Comparison of ENCODE assay signal across 12 cellular contexts in genomic region chr10:73867126-73867807, GRCh38. TPM values are rescaled to one million over a fixed set of nuclear protein-coding genes. Genes with fewer than 3 reads are reported as not detected.
DNase-seq lines count a peak whose midpoint lies in the region; ATAC-seq and TF ChIP-seq lines count a peak whose summit lies in the region.
"Had no signal": no experiment of that assay in that cellular context is flagged by ENCODE, and none has a peak within 500 bp of the region (broad histone marks: within the 10 kb centered on the region; RNA-seq: fewer than 3 reads in every experiment).

No MANE protein-coding gene starts in this region.

- peaks cover 100% of the 10 kb centered on the region for H3K4me1 Mint-ChIP-seq in CD4-positive, alpha-beta T cell (ENCODE audit: low read depth)
- H3K4me1 Mint-ChIP-seq in neural progenitor cell, result peaks cover 23% of the 10 kb centered on the region

- no peak overlapping the region for H3K4me3 Mint-ChIP-seq in CD4-positive, alpha-beta T cell
- no peak overlapping the region for H3K4me3 Mint-ChIP-seq in neural progenitor cell

- no peaks in the 10 kb centered on the region for H3K27me3 Mint-ChIP-seq in CD4-positive, alpha-beta T cell
- H3K27me3 Mint-ChIP-seq in neural progenitor cell (ENCODE audit: insufficient read depth, low read depth), result peaks cover 11% of the 10 kb centered on the region

- no peaks in the 10 kb centered on the region for H3K9me3 ChIP-seq in CD4-positive, alpha-beta T cell (ENCODE audit: control insufficient read depth, low read length)
- H3K9me3 ChIP-seq in PC-3 (ENCODE audit: low read length) (no peaks in the 10 kb centered on the region), neural progenitor cell (ENCODE audit: low read depth) (no peaks in the 10 kb centered on the region), BE2C (no peaks in the 10 kb centered on the region)
- no peaks in the 10 kb centered on the region for H3K9me3 ChIP-seq in effector memory CD4-positive, alpha-beta T cell (ENCODE audit: control insufficient read depth, low read length)

- H3K9ac ChIP-seq in PC-3 (ENCODE audit: low read length), result no peak overlapping the region
- H3K9ac ChIP-seq in neural progenitor cell, result peak overlapping the region; percentile 16
- H3K9ac ChIP-seq: parathyroid adenoma had no signal

- intact Hi-C loops in CD4-positive, alpha-beta T cell (cut with DNase I, micrococcal nuclease), result no loop called here
- intact Hi-C loops in PC-3 (cut with micrococcal nuclease), result no loop called here

- H3K4me1 ChIP-seq in PC-3 (ENCODE audit: insufficient read depth, low read length) (peaks cover 8% of the 10 kb centered on the region), neural progenitor cell (peaks cover 7% of the 10 kb centered on the region), BE2C (peaks cover 6% of the 10 kb centered on the region)
- peaks cover 42% of the 10 kb centered on the region for H3K4me1 ChIP-seq in effector memory CD4-positive, alpha-beta T cell (ENCODE audit: control insufficient read depth, insufficient read depth, low read length, poor library complexity, severe bottlenecking)
- H3K4me1 ChIP-seq: parathyroid adenoma had no signal

- peak overlapping the region; percentile 94 for H3K27ac Mint-ChIP-seq in CD4-positive, alpha-beta T cell
- no peak overlapping the region for H3K27ac Mint-ChIP-seq in neural progenitor cell

- H3K79me2 ChIP-seq in PC-3 (ENCODE audit: low read length) (peaks cover 98% of the 10 kb centered on the region), neural progenitor cell (ENCODE audit: low read depth) (peaks cover 1% of the 10 kb centered on the region)

- DNase-seq in CD4-positive, alpha-beta T cell, result no peak
- no peak for DNase-seq in PC-3
- no peak for DNase-seq in effector memory CD4-positive, alpha-beta T cell
- no peak for DNase-seq in neural progenitor cell (ENCODE audit: low spot score)
- DNase-seq in EL, result no peak
- DNase-seq in A172 (ENCODE audit: low spot score), result no peak
- no peak for DNase-seq in GM03348 (ENCODE audit: low spot score)
- DNase-seq in BE2C, result no peak
- DNase-seq: activated CD4-positive, alpha-beta T cell treated with anti-CD3 and anti-CD28 coated beads for 4 hours; COR-L47; NCI-H1417 had no signal

- POLR2A ChIA-PET in CD4-positive, alpha-beta T cell (lab: Charles Lee), result interaction anchor here (0.9 to 6.6 kb wide), 4 partner anchors 7 to 96 kb away, joined by 3 to 51 read pairs (median 4); partner anchors contain the start of gene CAMK2G
- POLR2A ChIA-PET in PC-3 (lab: Charles Lee; ENCODE audit: unreplicated experiment), result interaction anchor here (0.6 kb wide), 1 partner anchor 242 kb away, joined by 5 read pairs; no protein-coding TSS in a partner anchor

- H3K27me3 ChIP-seq in CD4-positive, alpha-beta T cell (ENCODE audit: control insufficient read depth, insufficient read depth, low read length), result no peaks in the 10 kb centered on the region
- H3K27me3 ChIP-seq in PC-3 (ENCODE audit: low read length), result no peaks in the 10 kb centered on the region
- H3K27me3 ChIP-seq in effector memory CD4-positive, alpha-beta T cell (replicated peaks; ENCODE audit: control insufficient read depth, insufficient read depth, low read length, poor library complexity, severe bottlenecking), result no peaks in the 10 kb centered on the region
- no peaks in the 10 kb centered on the region for H3K27me3 ChIP-seq in neural progenitor cell
- H3K27me3 ChIP-seq in BE2C, result no peaks in the 10 kb centered on the region

- H4K20me1 ChIP-seq in PC-3 (ENCODE audit: low read length) (peaks cover 86% of the 10 kb centered on the region), neural progenitor cell (ENCODE audit: low read depth) (peaks cover 53% of the 10 kb centered on the region)

- no TSS peak for BruUV-seq in PC-3 (replicated peaks; lab: Mats Ljungman, UMichigan)

- no peak overlapping the region for H3K4me3 ChIP-seq in PC-3 (ENCODE audit: low read length)
- no peak overlapping the region for H3K4me3 ChIP-seq in effector memory CD4-positive, alpha-beta T cell (ENCODE audit: insufficient read depth, low read depth, low read length, poor library complexity, severe bottlenecking)
- H3K4me3 ChIP-seq in neural progenitor cell, result no peak overlapping the region
- H3K4me3 ChIP-seq in BE2C (ENCODE audit: low read depth, low read length), result no peak overlapping the region

- CTCF ChIA-PET in CD4-positive, alpha-beta T cell (lab: Charles Lee), result interaction anchor here (1.5 to 3.6 kb wide), 2 partner anchors 12 to 24 kb away, joined by 3 to 22 read pairs; no protein-coding TSS in a partner anchor
- CTCF ChIA-PET in PC-3 (lab: Charles Lee), result no interaction called here

- no peaks in the 10 kb centered on the region for H3K9me3 Mint-ChIP-seq in CD4-positive, alpha-beta T cell
- H3K9me3 Mint-ChIP-seq in neural progenitor cell, result no peaks in the 10 kb centered on the region

- H3K36me3 Mint-ChIP-seq in CD4-positive, alpha-beta T cell (ENCODE audit: low read depth), result peaks cover 69% of the 10 kb centered on the region
- H3K36me3 Mint-ChIP-seq in neural progenitor cell, result peaks cover 26% of the 10 kb centered on the region

- TF ChIP-seq CTCF in CD4-positive, alpha-beta T cell (IDR thresholded peaks at IDR 0.05), result no peak
- 0 out of 2 replicates have a peak, but pooled peaks have one; percentile 26 for TF ChIP-seq CTCF in PC-3 (conservative IDR thresholded peaks at IDR 0.05; ENCODE audit: low read depth, low read length)
- TF ChIP-seq CTCF in neural progenitor cell (IDR thresholded peaks at IDR 0.05), result no peak
- TF ChIP-seq CTCF in BE2C (IDR thresholded peaks at IDR 0.05; ENCODE audit: low read depth, low read length), result no peak

- H3K4me2 ChIP-seq in PC-3 (ENCODE audit: low read length) (no peak overlapping the region), neural progenitor cell (no peak overlapping the region)

- no peak for ATAC-seq in CD4-positive, alpha-beta T cell (ENCODE audit: poor library complexity)
- ATAC-seq in PC-3, result no peak

- peaks cover 95% of the 10 kb centered on the region for H3K36me3 ChIP-seq in PC-3 (ENCODE audit: low read depth, low read length)
- peaks cover 16% of the 10 kb centered on the region for H3K36me3 ChIP-seq in effector memory CD4-positive, alpha-beta T cell (ENCODE audit: control insufficient read depth, insufficient read depth, low read length)
- no peaks in the 10 kb centered on the region for H3K36me3 ChIP-seq in neural progenitor cell
- H3K36me3 ChIP-seq in BE2C, result peaks cover 23% of the 10 kb centered on the region

- H3F3A ChIP-seq in PC-3 (ENCODE audit: low read length, unreplicated experiment) (no peaks in the 10 kb centered on the region), neural progenitor cell (ENCODE audit: low read depth) (peaks cover 9% of the 10 kb centered on the region)

- no peaks in the 10 kb centered on the region for H3K9me2 ChIP-seq in PC-3 (replicated peaks; ENCODE audit: low read length)

- H2AFZ ChIP-seq in PC-3 (ENCODE audit: low read length), result no peak overlapping the region
- H2AFZ ChIP-seq in neural progenitor cell (replicated peaks), result no peak overlapping the region
- H2AFZ ChIP-seq: parathyroid adenoma had no signal

- peak overlapping the region; percentile 70 for H3K27ac ChIP-seq in CD4-positive, alpha-beta T cell (ENCODE audit: low read depth, low read length)
- no peak overlapping the region for H3K27ac ChIP-seq in PC-3 (ENCODE audit: low read length)
- peak overlapping the region; percentile 14 for H3K27ac ChIP-seq in effector memory CD4-positive, alpha-beta T cell (ENCODE audit: insufficient read depth, low read length, poor library complexity, severe bottlenecking)
- no peak overlapping the region for H3K27ac ChIP-seq in neural progenitor cell

RNA-seq across cellular contexts. Expression of gene CAMK2G, which starts 7.1 kb away (rescaled TPM):
- total RNA-seq in CD4-positive, alpha-beta T cell, result 10 to 100 TPM; 34.4 to 38.4 TPM
- total RNA-seq in PC-3 (2014; rRNA removed) (170 and 179 TPM in 2 replicates), neural progenitor cell (ENCODE audit: low replicate concordance) (35.0 and 36.6 TPM in 2 replicates)
- total RNA-seq in A172 (2014; rRNA removed; shearing (Covaris generic)), result 36.6 and 38.5 TPM in 2 replicates
- 15.9 TPM for polyA plus RNA-seq in BE2C (2012; ENCODE audit: insufficient read depth, insufficient read length, low read depth)

RNA-seq across cellular contexts. Expression of gene PLAU, which starts 43.7 kb away (rescaled TPM):
- total RNA-seq in CD4-positive, alpha-beta T cell, result not detected
- 1,570 and 1,582 TPM in 2 replicates for total RNA-seq in PC-3 (2014; rRNA removed)
- 7.6 and 10.7 TPM in 2 replicates for total RNA-seq in neural progenitor cell (ENCODE audit: low replicate concordance)
- 6.7 and 8.9 TPM in 2 replicates for total RNA-seq in A172 (2014; rRNA removed; shearing (Covaris generic))
- polyA plus RNA-seq in BE2C (2012; ENCODE audit: insufficient read depth, insufficient read length, low read depth), result not detected

RNA-seq across cellular contexts. Expression of gene NDST2, which starts 55.9 kb away (rescaled TPM):
- 100 to 1,000 TPM; 121 to 135 TPM for total RNA-seq in CD4-positive, alpha-beta T cell
- total RNA-seq in PC-3 (2014; rRNA removed) (53.0 and 89.9 TPM in 2 replicates), neural progenitor cell (ENCODE audit: low replicate concordance) (12.4 and 32.1 TPM in 2 replicates)
- total RNA-seq in A172 (2014; rRNA removed; shearing (Covaris generic)), result 12.2 and 13.5 TPM in 2 replicates
- 35.6 TPM for polyA plus RNA-seq in BE2C (2012; ENCODE audit: insufficient read depth, insufficient read length, low read depth)

Comparison
In these comparisons a context has a peak if more than half of its experiments do, and no peak if none do; other contexts are left out.
1. H3K27ac ChIP-seq: peak in CD4-positive, alpha-beta T cell (single experiment) and effector memory CD4-positive, alpha-beta T cell (single experiment); none in PC-3 (single experiment) and neural progenitor cell (single experiment).
2. RNA of gene PLAU, which starts 43.7 kb away (total RNA-seq): 1,570 to 1,582 TPM in PC-3; 7.6 to 10.7 TPM in neural progenitor cell, 6.7 to 8.9 TPM in A172 and not detected in CD4-positive, alpha-beta T cell; every median in the first group is over 100 times any median in the second.